ENCODE assay signal across 18 cellular contexts in genomic region chr9:129845373-129845772, GRCh38. TPM values are rescaled to one million over a fixed set of nuclear protein-coding genes. Genes with fewer than 3 reads are reported as not detected.
DNase-seq lines count a peak whose midpoint lies in the region; ATAC-seq and TF ChIP-seq lines count a peak whose summit lies in the region.
"Had no signal": no experiment of that assay in that cellular context is flagged by ENCODE, and none has a peak within 500 bp of the region (broad histone marks: within the 10 kb centered on the region; RNA-seq: fewer than 3 reads in every experiment).

No MANE protein-coding gene starts in this region.

- no peaks in the 10 kb centered on the region for H3K27me3 Mint-ChIP-seq in activated T-cell treated with anti-CD3 and anti-CD28 coated beads, Interleukin-2, amount 50 U/mL, for 24 hours
- no peaks in the 10 kb centered on the region for H3K27me3 Mint-ChIP-seq in activated T-cell treated with anti-CD3 and anti-CD28 coated beads, Interleukin-2, amount 50 U/mL, for 4 hours (ENCODE audit: low read depth)
- H3K27me3 Mint-ChIP-seq in T-cell, result no peaks in the 10 kb centered on the region
- no peaks in the 10 kb centered on the region for H3K27me3 Mint-ChIP-seq in activated naive CD8-positive, alpha-beta T cell treated with anti-CD3 and anti-CD28 coated beads, Interleukin-2, amount 50 U/mL, for 24 hours

- H3K27ac Mint-ChIP-seq in activated T-cell treated with anti-CD3 and anti-CD28 coated beads, Interleukin-2, amount 50 U/mL, for 24 hours, result peak overlapping the region; percentile 38
- H3K27ac Mint-ChIP-seq in T-cell, result peak overlapping the region; percentile 90 to 94
- peak overlapping the region; percentile 29 for H3K27ac Mint-ChIP-seq in activated naive CD8-positive, alpha-beta T cell treated with anti-CD3 and anti-CD28 coated beads, Interleukin-2, amount 50 U/mL, for 24 hours
- peak overlapping the region; percentile 86 for H3K27ac Mint-ChIP-seq in stimulated activated effector memory CD8-positive, alpha-beta T cell treated with anti-CD3 and anti-CD28 coated beads, Interleukin-12 subunit alpha, Interleukin-12 subunit beta, amount 100 ng/mL, for 72 hours
- H3K27ac Mint-ChIP-seq: HFFc6 had no signal

- CTCF ChIA-PET in T-cell (lab: Charles Lee), result interaction anchor here in 1 of 2 donors (0.6 to 1.0 kb wide), 2 partner anchors 8 to 391 kb away, joined by 3 to 5 read pairs; no protein-coding TSS in a partner anchor

- TF ChIP-seq POLR2A in lower leg skin (IDR thresholded peaks at IDR 0.05), result no peak

- H3K4me1 Mint-ChIP-seq in activated T-cell treated with anti-CD3 and anti-CD28 coated beads, Interleukin-2, amount 50 U/mL, for 24 hours (ENCODE audit: low read depth), result peaks cover 43% of the 10 kb centered on the region
- peaks cover 34% of the 10 kb centered on the region for H3K4me1 Mint-ChIP-seq in activated T-cell treated with anti-CD3 and anti-CD28 coated beads, Interleukin-2, amount 50 U/mL, for 4 hours (ENCODE audit: low read depth)
- H3K4me1 Mint-ChIP-seq in T-cell, result peaks cover 37 to 48% (median 47%) of the 10 kb centered on the region in 3 donors
- H3K4me1 Mint-ChIP-seq in activated naive CD8-positive, alpha-beta T cell treated with anti-CD3 and anti-CD28 coated beads, Interleukin-2, amount 50 U/mL, for 24 hours, result peaks cover 26% of the 10 kb centered on the region
- peaks cover 10% of the 10 kb centered on the region for H3K4me1 Mint-ChIP-seq in stimulated activated effector memory CD8-positive, alpha-beta T cell treated with anti-CD3 and anti-CD28 coated beads, Interleukin-12 subunit alpha, Interleukin-12 subunit beta, amount 100 ng/mL, for 72 hours

- H3K36me3 Mint-ChIP-seq in activated T-cell treated with anti-CD3 and anti-CD28 coated beads, Interleukin-2, amount 50 U/mL, for 24 hours (ENCODE audit: low read depth), result peaks cover 30% of the 10 kb centered on the region
- H3K36me3 Mint-ChIP-seq in activated T-cell treated with anti-CD3 and anti-CD28 coated beads, Interleukin-2, amount 50 U/mL, for 4 hours (ENCODE audit: insufficient read depth), result peaks cover 9% of the 10 kb centered on the region
- H3K36me3 Mint-ChIP-seq in T-cell, result peaks cover 8% of the 10 kb centered on the region
- peaks cover 4% of the 10 kb centered on the region for H3K36me3 Mint-ChIP-seq in activated naive CD8-positive, alpha-beta T cell treated with anti-CD3 and anti-CD28 coated beads, Interleukin-2, amount 50 U/mL, for 24 hours (ENCODE audit: low read depth)
- peaks cover 61% of the 10 kb centered on the region for H3K36me3 Mint-ChIP-seq in stimulated activated effector memory CD8-positive, alpha-beta T cell treated with anti-CD3 and anti-CD28 coated beads, Interleukin-12 subunit alpha, Interleukin-12 subunit beta, amount 100 ng/mL, for 72 hours

- WGBS in lower leg skin, 2 donors, result 62 to 65% methylated on average over 2 of the region's 2 CpGs

- H3K9me3 Mint-ChIP-seq in activated T-cell treated with anti-CD3 and anti-CD28 coated beads, Interleukin-2, amount 50 U/mL, for 24 hours, result no peaks in the 10 kb centered on the region
- no peaks in the 10 kb centered on the region for H3K9me3 Mint-ChIP-seq in activated T-cell treated with anti-CD3 and anti-CD28 coated beads, Interleukin-2, amount 50 U/mL, for 4 hours
- H3K9me3 Mint-ChIP-seq in T-cell, result no peaks in the 10 kb centered on the region
- H3K9me3 Mint-ChIP-seq in activated naive CD8-positive, alpha-beta T cell treated with anti-CD3 and anti-CD28 coated beads, Interleukin-2, amount 50 U/mL, for 24 hours, result no peaks in the 10 kb centered on the region
- no peaks in the 10 kb centered on the region for H3K9me3 Mint-ChIP-seq in stimulated activated effector memory CD8-positive, alpha-beta T cell treated with anti-CD3 and anti-CD28 coated beads, Interleukin-12 subunit alpha, Interleukin-12 subunit beta, amount 100 ng/mL, for 72 hours
- H3K9me3 Mint-ChIP-seq: HFFc6 had no signal

- no peak for ATAC-seq in activated T-cell treated with anti-CD3 and anti-CD28 coated beads, Interleukin-2, amount 50 U/mL, for 4 hours
- ATAC-seq in T-cell (replicated peaks in 1 of 4), result peak in 2 of 4 experiments; percentile 23 to 54
- no peak for ATAC-seq in activated naive CD8-positive, alpha-beta T cell treated with anti-CD3 and anti-CD28 coated beads, Interleukin-2, amount 50 U/mL, for 24 hours
- ATAC-seq in stimulated activated effector memory CD8-positive, alpha-beta T cell treated with anti-CD3 and anti-CD28 coated beads, Interleukin-12 subunit alpha, Interleukin-12 subunit beta, amount 100 ng/mL, for 72 hours, result no peak
- ATAC-seq in GM19351 (IDR thresholded peaks at IDR 0.05; ENCODE audit: unreplicated experiment), result no peak
- ATAC-seq: psoas muscle had no signal

- H3K4me3 Mint-ChIP-seq in activated T-cell treated with anti-CD3 and anti-CD28 coated beads, Interleukin-2, amount 50 U/mL, for 24 hours, result no peak overlapping the region
- H3K4me3 Mint-ChIP-seq in activated T-cell treated with anti-CD3 and anti-CD28 coated beads, Interleukin-2, amount 50 U/mL, for 4 hours, result no peak overlapping the region
- H3K4me3 Mint-ChIP-seq in T-cell, result peak overlapping the region in 1 of 3 donors; percentile 44
- no peak overlapping the region for H3K4me3 Mint-ChIP-seq in activated naive CD8-positive, alpha-beta T cell treated with anti-CD3 and anti-CD28 coated beads, Interleukin-2, amount 50 U/mL, for 24 hours
- H3K4me3 Mint-ChIP-seq in stimulated activated effector memory CD8-positive, alpha-beta T cell treated with anti-CD3 and anti-CD28 coated beads, Interleukin-12 subunit alpha, Interleukin-12 subunit beta, amount 100 ng/mL, for 72 hours, result no peak overlapping the region
- H3K4me3 Mint-ChIP-seq: HFFc6 had no signal

- no peak for DNase-seq in activated T-cell treated with anti-CD3 and anti-CD28 coated beads, Interleukin-2, amount 50 U/mL, for 24 hours
- DNase-seq in activated T-cell treated with anti-CD3 and anti-CD28 coated beads, Interleukin-2, amount 50 U/mL, for 4 hours, result no peak
- DNase-seq in T-cell (no peak), HPDE6-E6E7 (ENCODE audit: extremely low spot score) (no peak), lower leg skin (ENCODE audit: low spot score in 2 of 2) (no peak)
- DNase-seq in activated naive CD8-positive, alpha-beta T cell treated with anti-CD3 and anti-CD28 coated beads, Interleukin-2, amount 50 U/mL, for 24 hours, result no peak
- DNase-seq in stimulated activated effector memory CD8-positive, alpha-beta T cell treated with anti-CD3 and anti-CD28 coated beads, Interleukin-12 subunit alpha, Interleukin-12 subunit beta, amount 100 ng/mL, for 72 hours (ENCODE audit: low spot score in 2 of 2), result no peak
- DNase-seq: activated effector memory CD4-positive, alpha-beta T cell treated with Interleukin-2 at 50 U/mL for 16 hours; DMS79 treated with DMSO at 0.1 percent for 48 hours; effector CD4-positive, alpha-beta T cell; HFFc6; NCI-H1694; psoas muscle; stimulated activated CD4-positive, alpha-beta T cell treated with anti-CD3 and anti-CD28 coated beads, Interleukin-4, amount 100 ng/mL, for 24 hours had no signal

- POLR2A ChIA-PET in T-cell (lab: Charles Lee), result no interaction called here

- intact Hi-C loops in lower leg skin (cut with DNase I; ENCODE audit: low total_unique reads), result no loop called here

- no peak overlapping the region for H3K4me3 ChIP-seq in lower leg skin (ENCODE audit: low read depth, poor library complexity, severe bottlenecking)
- H3K4me3 ChIP-seq: esophagus muscularis mucosa, psoas muscle, SJSA1, skin epidermis had no signal

- no peak for TF ChIP-seq CTCF in lower leg skin (IDR thresholded peaks at IDR 0.05)

RNA-seq across cellular contexts. Expression of gene USP20, which starts 10.1 kb away (rescaled TPM):
- total RNA-seq in activated T-cell treated with anti-CD3 and anti-CD28 coated beads, Interleukin-2, amount 50 U/mL, for 4 hours, result 10 to 100 TPM; 39.1 to 48.4 (median 47.0) TPM
- 100 to 1,000 TPM; 105 to 140 (median 125) TPM for total RNA-seq in T-cell
- 10 to 100 TPM; 20.7 to 39.7 (median 36.1) TPM for total RNA-seq in lower leg skin

RNA-seq across cellular contexts. Expression of gene C9orf78, which starts 10.3 kb away (rescaled TPM):
- 10 to 100 TPM; 74.8 to 92.6 (median 76.2) TPM for total RNA-seq in activated T-cell treated with anti-CD3 and anti-CD28 coated beads, Interleukin-2, amount 50 U/mL, for 4 hours
- total RNA-seq in T-cell (100 to 1,000 TPM in 1 of 5 donors, 10 to 100 TPM in 4; 80.5 to 112 (median 90.2) TPM), lower leg skin (100 to 1,000 TPM in 1 of 4 donors, 10 to 100 TPM in 3; 56.3 to 105 (median 61.3) TPM)

RNA-seq across cellular contexts. Expression of gene TOR1A, which starts 21.4 kb away (rescaled TPM):
- total RNA-seq in activated T-cell treated with anti-CD3 and anti-CD28 coated beads, Interleukin-2, amount 50 U/mL, for 4 hours, result 10 to 100 TPM; 42.4 to 49.3 (median 45.2) TPM
- total RNA-seq in T-cell (10 to 100 TPM; 16.6 to 39.3 (median 34.1) TPM), lower leg skin (10 to 100 TPM; 26.3 to 44.7 (median 37.7) TPM)

RNA-seq across cellular contexts. Expression of gene TOR1B, which starts 42.4 kb away (rescaled TPM):
- 10 to 100 TPM; 22.8 to 28.1 (median 27.5) TPM for total RNA-seq in activated T-cell treated with anti-CD3 and anti-CD28 coated beads, Interleukin-2, amount 50 U/mL, for 4 hours
- 10 to 100 TPM; 19.3 to 31.0 (median 26.4) TPM for total RNA-seq in T-cell
- 10 to 100 TPM; 17.0 to 31.0 (median 22.7) TPM for total RNA-seq in lower leg skin

Comparison
In these comparisons a context has a peak if more than half of its experiments do, and no peak if none do; other contexts are left out.
1. H3K27ac Mint-ChIP-seq: peak in every context shown above with its lines; median percentile 92 in T-cell; 86 in stimulated activated effector memory CD8-positive, alpha-beta T cell treated with anti-CD3 and anti-CD28 coated beads, Interleukin-12 subunit alpha, Interleukin-12 subunit beta, amount 100 ng/mL, for 72 hours; 38 in activated T-cell treated with anti-CD3 and anti-CD28 coated beads, Interleukin-2, amount 50 U/mL, for 24 hours; 29 in activated naive CD8-positive, alpha-beta T cell treated with anti-CD3 and anti-CD28 coated beads, Interleukin-2, amount 50 U/mL, for 24 hours.